24 cellular contexts compared by ENCODE assay signal in the genomic region with DNA sequence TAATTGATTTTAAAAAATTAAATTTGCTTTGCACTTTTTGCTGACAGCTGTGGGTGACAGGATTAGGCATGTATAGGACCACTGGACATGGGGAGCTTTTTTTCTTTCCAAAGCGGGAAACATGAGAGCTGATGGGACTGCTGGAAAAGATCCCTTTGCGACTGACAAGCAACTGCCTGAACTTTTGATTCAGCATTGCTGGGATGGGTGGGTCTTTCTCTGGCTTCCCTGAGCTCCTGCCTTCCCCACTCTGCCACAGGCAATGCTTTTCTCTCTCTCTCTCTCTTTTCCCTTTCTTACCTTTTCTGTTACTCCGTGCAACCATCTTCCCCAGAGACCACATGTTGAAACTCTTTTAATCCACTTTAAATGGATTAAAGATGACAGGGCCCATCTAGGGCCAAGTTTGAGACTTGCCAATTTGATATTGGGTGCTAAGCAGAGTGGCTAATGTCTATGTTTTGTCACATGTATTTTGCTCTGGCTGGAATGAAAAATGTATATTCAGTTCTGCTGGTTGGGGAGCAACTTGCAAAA.
"Had no signal": no experiment of that assay in that cellular context is flagged by ENCODE, and none has a peak within 500 bp of the region (broad histone marks: within the 10 kb centered on the region; RNA-seq: fewer than 3 reads in every experiment).

No MANE protein-coding gene starts in this region.

- H3K27me3 Mint-ChIP-seq: dendritic cell treated with granulocyte-macrophage colony-stimulating factor and Interleukin-4, amounts not matched to agents 40 ng/mL and 50 ng/mL, for 4 days had no signal

- H2AFZ ChIP-seq: hepatocyte had no signal

- FAIRE-seq: colon had no signal

- H3K79me2 ChIP-seq: hepatocyte had no signal

- H3K36me3 Mint-ChIP-seq: naive thymus-derived CD4-positive, alpha-beta T cell; stimulated activated naive B cell treated with anti-CD40 and anti-IgM and Interleukin-4, amounts not matched to agents 10 μg/mL and 1 μg/mL and 100 μg/mL, for 72 hours had no signal

- H3K4me3 Mint-ChIP-seq: dendritic cell treated with granulocyte-macrophage colony-stimulating factor and Interleukin-4, amounts not matched to agents 40 ng/mL and 50 ng/mL, for 4 days; effector memory CD8-positive, alpha-beta T cell; naive thymus-derived CD4-positive, alpha-beta T cell; nephron progenitor cell; stimulated activated naive B cell treated with anti-CD40 and anti-IgM and Interleukin-4, amounts not matched to agents 10 μg/mL and 1 μg/mL and 100 μg/mL, for 72 hours had no signal

- ATAC-seq: effector memory CD8-positive, alpha-beta T cell; left colon; left ventricle myocardium superior; naive thymus-derived CD4-positive, alpha-beta T cell; sciatic nerve; stimulated activated naive B cell treated with anti-CD40 and anti-IgM and Interleukin-4, amounts not matched to agents 10 μg/mL and 1 μg/mL and 100 μg/mL, for 72 hours had no signal

- H3K4me1 Mint-ChIP-seq: naive thymus-derived CD4-positive, alpha-beta T cell; stimulated activated naive B cell treated with anti-CD40 and anti-IgM and Interleukin-4, amounts not matched to agents 10 μg/mL and 1 μg/mL and 100 μg/mL, for 72 hours had no signal

- H3K9me3 ChIP-seq: neutrophil, stomach, thoracic aorta, transverse colon had no signal

- H3K27me3 ChIP-seq: hepatocyte, neutrophil, stomach, transverse colon had no signal

- DNase-seq: effector memory CD8-positive, alpha-beta T cell; foreskin melanocyte; head of caudate nucleus; left colon; left ventricle myocardium superior; mesenchymal stem cell; naive thymus-derived CD4-positive, alpha-beta T cell; nephron progenitor cell; posterior cingulate gyrus; stimulated activated CD4-positive, alpha-beta T cell treated with anti-CD3 and anti-CD28 coated beads, Interleukin-2, amount 100 ng/mL, for 24 hours; stimulated activated CD4-positive, alpha-beta T cell treated with anti-CD3 and anti-CD28 coated beads, Interleukin-4, amount 100 ng/mL, for 4 hours; stimulated activated naive B cell treated with anti-CD40 and anti-IgM and Interleukin-4, amounts not matched to agents 10 μg/mL and 1 μg/mL and 100 μg/mL, for 72 hours; stomach; substantia nigra; transverse colon had no signal

- H3K27ac ChIP-seq: epithelial cell of prostate, hepatocyte, neutrophil, skin epidermis, stomach, thoracic aorta, transverse colon had no signal

- H3K9me3 Mint-ChIP-seq: dendritic cell treated with granulocyte-macrophage colony-stimulating factor and Interleukin-4, amounts not matched to agents 40 ng/mL and 50 ng/mL, for 4 days; effector memory CD8-positive, alpha-beta T cell; stimulated activated naive B cell treated with anti-CD40 and anti-IgM and Interleukin-4, amounts not matched to agents 10 μg/mL and 1 μg/mL and 100 μg/mL, for 72 hours had no signal

- H3K4me3 ChIP-seq: hepatocyte, lung, skin epidermis, stomach, thoracic aorta, transverse colon had no signal

- H3K36me3 ChIP-seq: neutrophil, stomach, thoracic aorta, transverse colon had no signal

- H3K4me1 ChIP-seq: stomach, transverse colon had no signal

- H3K4me2 ChIP-seq: hepatocyte had no signal

- H3K27ac Mint-ChIP-seq: dendritic cell treated with granulocyte-macrophage colony-stimulating factor and Interleukin-4, amounts not matched to agents 40 ng/mL and 50 ng/mL, for 4 days; effector memory CD8-positive, alpha-beta T cell; naive thymus-derived CD4-positive, alpha-beta T cell; nephron progenitor cell; stimulated activated naive B cell treated with anti-CD40 and anti-IgM and Interleukin-4, amounts not matched to agents 10 μg/mL and 1 μg/mL and 100 μg/mL, for 72 hours had no signal
